Comparison of ENCODE assay signal across 16 cellular contexts in genomic region chr4:24704152-24704551, GRCh38.
"Had no signal": no experiment of that assay in that cellular context is flagged by ENCODE, and none has a peak within 500 bp of the region (broad histone marks: within the 10 kb centered on the region; RNA-seq: fewer than 3 reads in every experiment).

No MANE protein-coding gene starts in this region.

- H3K36me3 ChIP-seq: colonic mucosa, thyroid gland had no signal

- H3K4me1 Mint-ChIP-seq: activated naive CD8-positive, alpha-beta T cell treated with anti-CD3 and anti-CD28 coated beads, Interleukin-2, amount 10 ng/mL, durations not matched to agents 7 days and 5 days; memory B cell; T-helper 17 cell had no signal

- H3K36me3 Mint-ChIP-seq: activated CD4-positive, alpha-beta memory T cell treated with anti-CD3 and anti-CD28 coated beads for 36 hours; activated naive CD8-positive, alpha-beta T cell treated with anti-CD3 and anti-CD28 coated beads, Interleukin-2, amount 10 ng/mL, durations not matched to agents 7 days and 5 days; memory B cell had no signal

- H3K4me3 Mint-ChIP-seq: activated CD4-positive, alpha-beta memory T cell treated with anti-CD3 and anti-CD28 coated beads for 36 hours; activated naive CD4-positive, alpha-beta T cell treated with anti-CD3 and anti-CD28 coated beads for 36 hours; activated naive CD8-positive, alpha-beta T cell treated with anti-CD3 and anti-CD28 coated beads, Interleukin-2, amount 10 ng/mL, durations not matched to agents 7 days and 5 days; memory B cell; T-helper 17 cell had no signal

- H3K27ac ChIP-seq: colonic mucosa, foreskin keratinocyte, thyroid gland had no signal

- H3K27me3 ChIP-seq: colonic mucosa, thyroid gland had no signal

- H3K4me1 ChIP-seq: colonic mucosa, foreskin keratinocyte, thyroid gland had no signal

- ATAC-seq: stimulated activated naive CD8-positive, alpha-beta T cell treated with anti-CD3 and anti-CD28 coated beads, Interleukin-15, Interleukin-2, amounts not matched to agents 100 U/mL and 50 U/mL, for 24 hours; T-helper 17 cell had no signal

- H3K27ac Mint-ChIP-seq: activated CD4-positive, alpha-beta memory T cell treated with anti-CD3 and anti-CD28 coated beads for 36 hours; activated naive CD4-positive, alpha-beta T cell treated with anti-CD3 and anti-CD28 coated beads for 36 hours; activated naive CD8-positive, alpha-beta T cell treated with anti-CD3 and anti-CD28 coated beads, Interleukin-2, amount 10 ng/mL, durations not matched to agents 7 days and 5 days; memory B cell; progenitor cell of endocrine pancreas; T-helper 17 cell had no signal

- H3K4me3 ChIP-seq: colonic mucosa, thyroid gland had no signal

- DNase-seq: activated CD4-positive, alpha-beta memory T cell treated with anti-CD3 and anti-CD28 coated beads for 36 hours; activated CD4-positive, alpha-beta T cell treated with anti-CD3 and anti-CD28 coated beads for 48 hours; activated naive CD4-positive, alpha-beta T cell treated with anti-CD3 and anti-CD28 coated beads for 36 hours; activated naive CD8-positive, alpha-beta T cell treated with anti-CD3 and anti-CD28 coated beads, Interleukin-2, amount 10 ng/mL, durations not matched to agents 7 days and 5 days; activated T-cell treated with anti-CD3 and anti-CD28 coated beads, Interleukin-2, amount 50 U/mL, for 48 hours; amygdala; colonic mucosa; erythroblast; foreskin keratinocyte; stimulated activated CD4-positive, alpha-beta T cell treated with anti-CD3 and anti-CD28 coated beads, Interleukin-4, amount 100 ng/mL, for 24 hours; stimulated activated naive CD8-positive, alpha-beta T cell treated with anti-CD3 and anti-CD28 coated beads, Interleukin-15, Interleukin-2, amounts not matched to agents 100 U/mL and 50 U/mL, for 24 hours; SW 1271; T-helper 17 cell; thyroid gland had no signal

- H3K9me3 ChIP-seq: colonic mucosa, thyroid gland had no signal
